ENCODE assay signal across 1 cellular context in genomic region chr17:45782889-45783592, GRCh38.
A peak's percentile ranks its signal among the peaks of the same experiment; 100 is the strongest.
TF ChIP-seq lines count a peak whose summit lies in the region.

No MANE protein-coding gene starts in this region.

TF ChIP-seq in K562, 482 proteins besides CTCF, POLR2A, EP300 and RAD21 (continued from another document):
- TF ChIP-seq PTTG1 (tag; IDR thresholded peaks at IDR 0.05; ENCODE audit: low read depth) (no peak), NFATC3 (IDR thresholded peaks at IDR 0.05) (no peak), ZNF561 (CRISPR knock-in tag; conservative IDR thresholded peaks at IDR 0.05) (no peak), CXXC5 (CRISPR knock-in tag; IDR thresholded peaks at IDR 0.05) (peak; percentile 36; the same call in 1 of the 2 replicates), ZNF24 (IDR thresholded peaks at IDR 0.05) (peak; percentile 87)
